Comparison of ENCODE assay signal across 1 cellular context in genomic region chr11:1567052-1567720, GRCh38.
TF ChIP-seq lines count a peak whose summit lies in the region.

No MANE protein-coding gene starts in this region.

TF ChIP-seq in IMR-90, 13 proteins besides CTCF, POLR2A, EP300 and RAD21:
- TF ChIP-seq CEBPB (IDR thresholded peaks at IDR 0.05; ENCODE audit: low read depth, low read length), result no peak
- TF ChIP-seq SMC3 (IDR thresholded peaks at IDR 0.05; ENCODE audit: low read depth, low read length), result no peak
- no peak for TF ChIP-seq MAFK (IDR thresholded peaks at IDR 0.05; ENCODE audit: low read depth, low read length)
- no peak for TF ChIP-seq RFX5 (IDR thresholded peaks at IDR 0.05; ENCODE audit: low read depth, low read length)
- no peak for TF ChIP-seq RCOR1 (IDR thresholded peaks at IDR 0.05; ENCODE audit: insufficient replicate concordance, low read length)
- TF ChIP-seq NFE2L2 (IDR thresholded peaks at IDR 0.05; ENCODE audit: low read depth, low read length), result no peak
